Comparison of ENCODE assay signal across 8 cellular contexts in the genomic region with DNA sequence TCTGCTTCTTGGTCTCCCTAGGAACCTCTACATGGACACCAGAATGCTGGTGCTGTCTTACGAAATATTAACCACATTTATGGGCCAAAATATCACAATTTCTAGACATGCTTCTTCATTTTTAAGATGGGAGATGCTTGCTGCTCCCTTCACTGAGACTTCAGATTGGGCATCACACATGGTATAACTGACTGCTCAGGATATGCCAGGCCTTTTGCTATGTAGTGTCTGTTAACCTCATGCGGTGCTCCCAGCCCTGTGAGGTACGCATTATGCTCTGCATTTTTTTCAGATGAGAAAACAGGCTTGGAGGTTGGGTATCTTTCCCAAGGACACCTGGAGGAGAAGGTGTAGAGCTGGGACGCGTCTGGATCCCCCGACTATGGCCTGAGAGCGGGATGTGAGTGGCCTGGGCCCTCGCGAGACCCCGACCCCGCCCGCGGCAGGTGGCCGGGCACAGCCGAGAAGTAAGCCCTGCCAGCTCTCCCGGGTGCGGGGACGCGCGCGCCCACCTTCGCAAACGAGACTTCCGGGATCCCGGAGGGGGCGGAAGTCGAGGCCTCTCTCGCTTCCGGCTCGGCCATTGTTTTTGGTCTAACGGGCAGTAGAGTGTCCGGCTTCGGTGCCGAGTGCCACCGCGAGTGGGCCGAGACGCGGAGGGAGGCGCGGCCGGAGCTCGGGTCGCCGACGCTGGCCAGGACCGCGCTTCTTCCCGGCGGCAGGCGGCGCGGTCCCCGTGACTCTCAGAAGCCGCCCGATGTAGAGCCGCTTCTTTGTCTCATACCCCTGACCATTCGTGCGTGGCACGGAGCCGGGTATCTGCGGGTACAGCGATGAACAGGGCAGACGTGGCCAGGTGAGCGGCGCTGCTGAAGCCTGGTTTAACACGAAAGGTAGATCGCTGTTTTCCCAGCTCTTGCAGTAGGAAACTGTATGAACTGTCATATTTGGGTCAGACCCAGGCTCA. TPM values are rescaled to one million over a fixed set of nuclear protein-coding genes. Genes with fewer than 3 reads are reported as not detected.
DNase-seq lines count a peak whose midpoint lies in the region; FAIRE-seq and TF ChIP-seq lines count a peak whose summit lies in the region.

A gene (plus strand): TSS at position 568 of the 967 bp plus-strand sequence. CDS start 1,855 bp downstream, outside the sequence.

- peaks cover 10% of the 10 kb centered on the region for H3K27me3 Mint-ChIP-seq in chondrocyte (ENCODE audit: low read depth)

- no peaks in the 10 kb centered on the region for H3K9me3 Mint-ChIP-seq in chondrocyte (ENCODE audit: low read depth)

- H3K4me3 ChIP-seq in HUES64 (ENCODE audit: low read length) (peak within 1 kb of the TSS; percentile 75), kidney (ENCODE audit: low read length in 2 of 2) (peak within 1 kb of the TSS; percentile 96)

- WGBS in HUES64, result 3% methylated on average over 68 of the region's 68 CpGs

- H3K36me3 Mint-ChIP-seq in chondrocyte (ENCODE audit: low read depth), result peaks cover 8% of the 10 kb centered on the region

- H3K4me1 ChIP-seq in HUES64 (ENCODE audit: insufficient read depth, low read length) (peaks cover 11% of the 10 kb centered on the region), kidney (ENCODE audit: control insufficient read depth in 1 of 2, insufficient read depth in 1 of 2, low read depth in 1 of 2, low read length in 2 of 2) (peaks cover 5 to 6% of the 10 kb centered on the region in 2 donors)

- H3K27ac ChIP-seq in HUES64 (ENCODE audit: low read depth, low read length), result peak within 1 kb of the TSS; percentile 17; the same call in 1 of the 2 replicates
- peak within 1 kb of the TSS; percentile 13 to 67 for H3K27ac ChIP-seq in kidney (ENCODE audit: low read depth in 2 of 2, low read length in 2 of 2)

- TF ChIP-seq POLR2A in GM19193 (IDR thresholded peaks at IDR 0.05; ENCODE audit: extremely low read depth, insufficient read depth, insufficient read length), result peak; percentile 70

- no peak for FAIRE-seq in kidney (lab: Jason Lieb, UNC)

- DNase-seq in AG08396 (ENCODE audit: low spot score), result peak; percentile 85
- DNase-seq in activated CD4-positive, alpha-beta T cell treated with anti-CD3 and anti-CD28 coated beads for 24 hours (ENCODE audit: low read depth in 2 of 2), result peak; percentile 35 to 36
- DNase-seq in chondrocyte (ENCODE audit: low spot score), result peak; percentile 85
- DNase-seq in kidney, result peak; percentile 86
- DNase-seq in stimulated activated CD4-positive, alpha-beta T cell treated with anti-CD3 and anti-CD28 coated beads, Interleukin-12 subunit alpha, Interleukin-12 subunit beta, amount 100 ng/mL, for 4 hours, result peak; percentile 52
- no peak for DNase-seq in GDM1 (lab: John Stamatoyannopoulos, UW)

- peak within 1 kb of the TSS; percentile 89 for H3K27ac Mint-ChIP-seq in chondrocyte (ENCODE audit: unreplicated experiment)

- H3K4me1 Mint-ChIP-seq in chondrocyte (ENCODE audit: low read depth), result peaks cover 21% of the 10 kb centered on the region

- H3K27me3 ChIP-seq in HUES64 (ENCODE audit: insufficient read depth, low read length), result peaks cover 40% of the 10 kb centered on the region

- TF ChIP-seq CTCF in chondrocyte (IDR thresholded peaks at IDR 0.05) (peak; percentile 69), kidney (IDR thresholded peaks at IDR 0.05; ENCODE audit: borderline replicate concordance, extremely low read depth, insufficient read depth) (no peak)

- H3K9ac ChIP-seq in HUES64 (ENCODE audit: low read depth, low read length), result peak within 1 kb of the TSS; percentile 86
- peak within 1 kb of the TSS; percentile 74 to 77 for H3K9ac ChIP-seq in kidney (ENCODE audit: low read length in 2 of 2)

- H3K9me3 ChIP-seq in HUES64 (ENCODE audit: insufficient read depth, low read depth, low read length) (peaks cover 5% of the 10 kb centered on the region; the same call in 1 of the 2 replicates), kidney (ENCODE audit: control insufficient read depth in 1 of 2, low read length in 2 of 2) (no peaks in the 10 kb centered on the region)

- intact Hi-C loops in kidney (cut with DNase I), result no loop called here

- peak within 1 kb of the TSS; percentile 89 for H3K4me3 Mint-ChIP-seq in chondrocyte (ENCODE audit: unreplicated experiment)

- peaks cover 27% of the 10 kb centered on the region for H3K36me3 ChIP-seq in HUES64 (ENCODE audit: insufficient read depth, low read length)
- peaks cover 0 to 8% of the 10 kb centered on the region in 2 donors for H3K36me3 ChIP-seq in kidney (ENCODE audit: control insufficient read depth in 1 of 2, insufficient read depth in 2 of 2, low read length in 2 of 2)

RNA-seq across cellular contexts. Expression of the gene that starts here (rescaled TPM):
- 7.9 TPM for polyA plus RNA-seq in HUES64 (2013, experiment 1 of 2)
- 10.4 TPM for polyA plus RNA-seq in HUES64 (2013, experiment 2 of 2)
- 6.8 to 9.2 TPM (median 7.0 TPM) in 3 replicates for total RNA-seq in chondrocyte
- 7.9 TPM for total RNA-seq in kidney
- 2.2 TPM for polyA plus RNA-seq in kidney (ENCODE audit: insufficient read depth, low read depth, low replicate concordance)
